ENCODE assay signal across 1 cellular context in genomic region chr5:76450059-76450458, GRCh38.
TF ChIP-seq lines count a peak whose summit lies in the region.

No MANE protein-coding gene starts in this region.

TF ChIP-seq in IMR-90, 13 proteins besides CTCF, POLR2A, EP300 and RAD21:
- TF ChIP-seq RCOR1 (IDR thresholded peaks at IDR 0.05; ENCODE audit: insufficient replicate concordance, low read length) (no peak), CEBPB (IDR thresholded peaks at IDR 0.05; ENCODE audit: low read depth, low read length) (no peak), CHD1 (IDR thresholded peaks at IDR 0.05; ENCODE audit: low read depth, low read length) (no peak), BHLHE40 (IDR thresholded peaks at IDR 0.05; ENCODE audit: low read depth, low read length) (no peak)
